10 cellular contexts compared by ENCODE assay signal in genomic region chr4:3304831-3305609, GRCh38. TPM values are rescaled to one million over a fixed set of nuclear protein-coding genes. Genes with fewer than 3 reads are reported as not detected.
DNase-seq lines count a peak whose midpoint lies in the region; ATAC-seq and TF ChIP-seq lines count a peak whose summit lies in the region.
"Had no signal": no experiment of that assay in that cellular context is flagged by ENCODE, and none has a peak within 500 bp of the region (broad histone marks: within the 10 kb centered on the region; RNA-seq: fewer than 3 reads in every experiment).

No MANE protein-coding gene starts in this region.

- H3K4me1 Mint-ChIP-seq in endodermal cell = peaks cover 25% of the 10 kb centered on the region

- ATAC-seq in GM21528 (IDR thresholded peaks at IDR 0.05; ENCODE audit: low FRiP score, unreplicated experiment) = no peak

- no peaks in the 10 kb centered on the region for H3K9me3 Mint-ChIP-seq in endodermal cell

- TF ChIP-seq CTCF in endodermal cell (conservative IDR thresholded peaks at IDR 0.05) = no peak

- no peak overlapping the region for H3K27ac Mint-ChIP-seq in endodermal cell

- DNase-seq in AG08395 (ENCODE audit: low spot score) (peak; percentile 66), NCI-H1092 treated with DMSO at 0.1 percent for 48 hours (lab: John Stamatoyannopoulos, UW) (peak; percentile 30), endodermal cell (peak; percentile 34), midbrain (lab: John Stamatoyannopoulos, UW) (peak; percentile 48), NCI-H748 (lab: John Stamatoyannopoulos, UW; ENCODE audit: unreplicated experiment) (no peak), A172 (ENCODE audit: low spot score) (no peak), T-helper 1 cell (no peak)
- DNase-seq: effector CD8-positive, alpha-beta T cell; T-helper 9 cell had no signal

- no peaks in the 10 kb centered on the region for H3K27me3 ChIP-seq in endodermal cell (ENCODE audit: control insufficient read depth, insufficient read depth, low read length, poor library complexity, severe bottlenecking)

- no peaks in the 10 kb centered on the region for H3K36me3 Mint-ChIP-seq in endodermal cell (ENCODE audit: low read depth)

- peaks cover 9% of the 10 kb centered on the region for H3K4me1 ChIP-seq in endodermal cell (ENCODE audit: control insufficient read depth, insufficient read depth, low read length)

- no peak overlapping the region for H3K9ac ChIP-seq in endodermal cell (ENCODE audit: extremely low read depth, low read length, poor library complexity, severe bottlenecking)

- H3K27me3 Mint-ChIP-seq in endodermal cell (ENCODE audit: insufficient read depth) = no peaks in the 10 kb centered on the region

- no peaks in the 10 kb centered on the region for H3K9me3 ChIP-seq in endodermal cell (ENCODE audit: control insufficient read depth, low read length)

- 93 to 95% methylated on average over 21 to 25 of the region's 25 CpGs for WGBS in endodermal cell (ENCODE audit: insufficient coverage in 1 of 2, insufficient read length in 1 of 2), 2 experiments

- H3K4me3 ChIP-seq in endodermal cell (ENCODE audit: low read length) = no peak overlapping the region

- no peaks in the 10 kb centered on the region for H3K36me3 ChIP-seq in endodermal cell (ENCODE audit: control insufficient read depth, insufficient read depth, low read length)

- H3K4me3 Mint-ChIP-seq in endodermal cell = no peak overlapping the region

- H3K27ac ChIP-seq in endodermal cell (ENCODE audit: low read depth, low read length) = peak overlapping the region; percentile 91

RNA-seq across cellular contexts. Expression of gene RGS12, which starts 12.2 kb away (rescaled TPM):
- total RNA-seq in endodermal cell = 10 to 100 TPM; 45.2 to 48.6 TPM
- polyA plus RNA-seq in endodermal cell (2013, experiment 1 of 2) = 47.0 TPM
- 44.0 TPM for polyA plus RNA-seq in endodermal cell (2013, experiment 2 of 2)
- 12.4 and 16.2 TPM in 2 replicates for total RNA-seq in A172 (2014; rRNA removed; shearing (Covaris generic))

RNA-seq across cellular contexts. Expression of gene MSANTD1, which starts 56.1 kb away (rescaled TPM):
- total RNA-seq in endodermal cell = 1 to 10 TPM in 1 of 2 donors, under 1 TPM in 1; 1.00 to 2.5 TPM
- 0.32 TPM for polyA plus RNA-seq in endodermal cell (2013, experiment 1 of 2)
- polyA plus RNA-seq in endodermal cell (2013, experiment 2 of 2) = 0.41 TPM
- total RNA-seq in A172 (2014; rRNA removed; shearing (Covaris generic)) = 0.55 TPM in 1 of 2 replicates, not detected in the other

Comparison
In these comparisons a context has a peak if more than half of its experiments do, and no peak if none do; other contexts are left out.
1. DNase-seq: peak in AG08395 (single experiment), NCI-H1092 treated with DMSO at 0.1 percent for 48 hours (single experiment), endodermal cell (single experiment) and midbrain (single experiment); none in NCI-H748 (single experiment), A172 (single experiment) and T-helper 1 cell (0 of 5).